Comparison of ENCODE assay signal across 8 cellular contexts in genomic region chr6:136823128-136823660, GRCh38.
DNase-seq lines count a peak whose midpoint lies in the region; ATAC-seq and TF ChIP-seq lines count a peak whose summit lies in the region.

No MANE protein-coding gene starts in this region.

- H3K27me3 Mint-ChIP-seq in nephron progenitor cell (ENCODE audit: low read depth, poor library complexity): peaks cover 18% of the 10 kb centered on the region

- H3K9ac ChIP-seq in OCI-LY1 (ENCODE audit: low read length): peak overlapping the region; percentile 81

- peak overlapping the region; percentile 77 for H3K4me3 ChIP-seq in OCI-LY1 (ENCODE audit: low read depth, low read length, poor library complexity, severe bottlenecking)

- no peaks in the 10 kb centered on the region for H3K9me3 ChIP-seq in OCI-LY1 (ENCODE audit: low read length)

- H3F3A ChIP-seq in OCI-LY1 (ENCODE audit: insufficient read depth, low read length): no peaks in the 10 kb centered on the region

- H2AFZ ChIP-seq in OCI-LY1 (ENCODE audit: low read length): peak overlapping the region; percentile 16; the same call in 1 of the 2 replicates

- H3K27ac Mint-ChIP-seq in nephron progenitor cell: no peak overlapping the region

- no peaks in the 10 kb centered on the region for H3K79me2 ChIP-seq in OCI-LY1 (ENCODE audit: insufficient read depth, low read length)

- peak overlapping the region; percentile 97 for H3K4me2 ChIP-seq in OCI-LY1 (ENCODE audit: low read length)

- no peak for TF ChIP-seq CTCF in C4-2B (conservative IDR thresholded peaks at IDR 0.05)
- no peak for TF ChIP-seq CTCF in OCI-LY1 (IDR thresholded peaks at IDR 0.05; ENCODE audit: low read length)
- no peak for TF ChIP-seq CTCF in nephron progenitor cell (IDR thresholded peaks at IDR 0.05)

- H3K27ac ChIP-seq in C4-2B (peak overlapping the region; percentile 90), OCI-LY1 (ENCODE audit: low read depth, low read length, poor library complexity, severe bottlenecking) (peak overlapping the region; percentile 56)

- no peak for ATAC-seq in HG03571 (IDR thresholded peaks at IDR 0.05; ENCODE audit: unreplicated experiment)

- peaks cover 15% of the 10 kb centered on the region for H3K4me1 ChIP-seq in OCI-LY1 (ENCODE audit: insufficient read depth, low read length, severe bottlenecking)

- peaks cover 26% of the 10 kb centered on the region for H3K36me3 ChIP-seq in OCI-LY1 (ENCODE audit: insufficient read depth, low read length)

- peak overlapping the region; percentile 87 for H3K4me3 Mint-ChIP-seq in nephron progenitor cell

- H3K9me3 Mint-ChIP-seq in nephron progenitor cell: peaks cover 4% of the 10 kb centered on the region

- no peaks in the 10 kb centered on the region for H3K27me3 ChIP-seq in OCI-LY1 (ENCODE audit: insufficient read depth, low read length)

- no peaks in the 10 kb centered on the region for H4K20me1 ChIP-seq in OCI-LY1 (ENCODE audit: insufficient read depth, low read length)

- H3K9me2 ChIP-seq in OCI-LY1 (ENCODE audit: low read depth, low read length): no peaks in the 10 kb centered on the region

- DNase-seq in effector CD4-positive, alpha-beta T cell: peak; percentile 4
- DNase-seq in nephron progenitor cell (no peak), NCI-H1105 (lab: John Stamatoyannopoulos, UW) (no peak), AG20443 (ENCODE audit: low spot score) (no peak), putamen (ENCODE audit: low spot score) (no peak)

- peaks cover 11% of the 10 kb centered on the region for H3K4me1 Mint-ChIP-seq in nephron progenitor cell

- peaks cover 45% of the 10 kb centered on the region for H3K36me3 Mint-ChIP-seq in nephron progenitor cell (ENCODE audit: low read depth)
